21 cellular contexts compared by ENCODE assay signal in genomic region chr22:44218071-44218470, GRCh38. TPM values are rescaled to one million over a fixed set of nuclear protein-coding genes. Genes with fewer than 3 reads are reported as not detected.
A peak's percentile ranks its signal among the peaks of the same experiment; 100 is the strongest.
DNase-seq lines count a peak whose midpoint lies in the region; ATAC-seq, FAIRE-seq and TF ChIP-seq lines count a peak whose summit lies in the region.
"Had no signal": no experiment of that assay in that cellular context is flagged by ENCODE, and none has a peak within 500 bp of the region (broad histone marks: within the 10 kb centered on the region; RNA-seq: fewer than 3 reads in every experiment).

No MANE protein-coding gene starts in this region.

- no peaks in the 10 kb centered on the region for H3K36me3 ChIP-seq in esophagus muscularis mucosa
- H3K36me3 ChIP-seq: BLaER1 had no signal

- no peak overlapping the region for H3K4me3 ChIP-seq in esophagus muscularis mucosa
- H3K4me3 ChIP-seq: A549, BLaER1, GM23338 had no signal

- ATAC-seq in HG02678 (IDR thresholded peaks at IDR 0.05; ENCODE audit: unreplicated experiment), result no peak
- ATAC-seq: A549, GM23338 had no signal

- FAIRE-seq in urothelium cell line (lab: Jason Lieb, UNC), result no peak
- FAIRE-seq: A549, GM12891, GM19239 had no signal

- no peaks in the 10 kb centered on the region for H3K4me1 ChIP-seq in esophagus muscularis mucosa
- H3K4me1 ChIP-seq: A549 had no signal

- intact Hi-C loops in esophagus muscularis mucosa (cut with DNase I), result no loop called here

- peaks cover 0 to 3% (median 0%) of the 10 kb centered on the region in 4 donors for H3K27me3 ChIP-seq in esophagus muscularis mucosa
- H3K27me3 ChIP-seq: BLaER1 had no signal

- no peak for TF ChIP-seq CTCF in GM13977 (IDR thresholded peaks at IDR 0.05; ENCODE audit: extremely low read depth, insufficient read depth, missing control alignments)
- no peak for TF ChIP-seq CTCF in esophagus muscularis mucosa (IDR thresholded peaks at IDR 0.05)

- in situ Hi-C loops in GM13977 (cut with MboI; ENCODE audit: low pct_unique_long_range_greater_than_20kb, low sequenced_read_pairs, unreplicated experiment), result no loop called here

- TF ChIP-seq EP300 in esophagus muscularis mucosa (IDR thresholded peaks at IDR 0.05), result no peak

- no peak overlapping the region for H3K27ac ChIP-seq in esophagus muscularis mucosa (replicated peaks in 1 of 4)
- H3K27ac ChIP-seq: 22Rv1, A549, BLaER1 had no signal

- DNase-seq in AG20443 (ENCODE audit: low spot score), result peak; percentile 7
- peak; percentile 5 for DNase-seq in GM13977 (ENCODE audit: low spot score)
- DNase-seq in esophagus muscularis mucosa (ENCODE audit: extremely low spot score), result peak; percentile 83
- DNase-seq in urothelium cell line (ENCODE audit: low spot score), result peak; percentile 1
- no peak for DNase-seq in NOMO-1 (lab: John Stamatoyannopoulos, UW; ENCODE audit: unreplicated experiment in 2 of 2)
- no peak for DNase-seq in DMS53 treated with DMSO at 0.1 percent for 48 hours (lab: John Stamatoyannopoulos, UW; ENCODE audit: unreplicated experiment)
- DNase-seq: CD4-positive, alpha-beta memory T cell; DMS153; DMS79 treated with DMSO at 0.1 percent for 48 hours; GF-D8; H9; Kasumi-1; KG1 had no signal

- TF ChIP-seq POLR2A in esophagus muscularis mucosa (IDR thresholded peaks at IDR 0.05; ENCODE audit: low read depth), result no peak

- WGBS in esophagus muscularis mucosa, result 72% methylated on average over 2 of the region's 6 CpGs

- H3K9me3 ChIP-seq in esophagus muscularis mucosa, result no peaks in the 10 kb centered on the region
- H3K9me3 ChIP-seq: A549 had no signal

RNA-seq across cellular contexts. Expression of gene PARVG, which starts 37.3 kb away (rescaled TPM):
- total RNA-seq in esophagus muscularis mucosa, result 10 to 100 TPM in 2 of 4 donors, 1 to 10 TPM in 2; 7.1 to 16.2 (median 11.2) TPM
- total RNA-seq: HT-29 had no signal

Comparison
In these comparisons a context has a peak if more than half of its experiments do, and no peak if none do; other contexts are left out.
1. DNase-seq: peak in AG20443 (single experiment), GM13977 (single experiment), esophagus muscularis mucosa (single experiment) and urothelium cell line (single experiment); none in NOMO-1 (0 of 2) and DMS53 treated with DMSO at 0.1 percent for 48 hours (single experiment).